ENCODE assay signal across 8 cellular contexts in genomic region chr20:45300961-45301360, GRCh38. TPM values are rescaled to one million over a fixed set of nuclear protein-coding genes. Genes with fewer than 3 reads are reported as not detected.
DNase-seq lines count a peak whose midpoint lies in the region; ATAC-seq and TF ChIP-seq lines count a peak whose summit lies in the region.
"Had no signal": no experiment of that assay in that cellular context is flagged by ENCODE, and none has a peak within 500 bp of the region (broad histone marks: within the 10 kb centered on the region; RNA-seq: fewer than 3 reads in every experiment).

No MANE protein-coding gene starts in this region.

- H3K4me3 ChIP-seq in GM06990 (replicated peaks; ENCODE audit: low read depth, low read length): no peak overlapping the region

- peaks cover 5% of the 10 kb centered on the region for H3K4me1 Mint-ChIP-seq in T-helper 17 cell

- peak; percentile 67 for ATAC-seq in HG02759 (IDR thresholded peaks at IDR 0.05; ENCODE audit: unreplicated experiment)
- ATAC-seq in T-helper 17 cell: peak; percentile 71
- no peak for ATAC-seq in HG03342 (IDR thresholded peaks at IDR 0.05; ENCODE audit: unreplicated experiment)

- no peak for DNase-seq in GM06990 (ENCODE audit: extremely low read depth, insufficient read length)
- DNase-seq in T-helper 17 cell: no peak
- DNase-seq in hepatic stellate cell (ENCODE audit: low spot score): peak; percentile 59
- no peak for DNase-seq in NOMO-1 (lab: John Stamatoyannopoulos, UW; ENCODE audit: unreplicated experiment in 2 of 2)
- DNase-seq in pons (ENCODE audit: low spot score): no peak

- H3K36me3 ChIP-seq in GM06990 (ENCODE audit: control insufficient read depth, insufficient read depth, low read length): no peaks in the 10 kb centered on the region

- H3K27me3 ChIP-seq in GM06990 (replicated peaks; ENCODE audit: control insufficient read depth, insufficient read depth, low read length): no peaks in the 10 kb centered on the region

- peaks cover 78% of the 10 kb centered on the region for H3K27me3 Mint-ChIP-seq in T-helper 17 cell

- no peak overlapping the region for H3K27ac Mint-ChIP-seq in T-helper 17 cell

- no peak overlapping the region for H3K4me3 Mint-ChIP-seq in T-helper 17 cell

- peaks cover 7% of the 10 kb centered on the region for H3K36me3 Mint-ChIP-seq in T-helper 17 cell (ENCODE audit: low read depth)

- TF ChIP-seq CTCF in GM06990 (IDR thresholded peaks at IDR 0.05; ENCODE audit: insufficient read depth, low read length, poor library complexity, severe bottlenecking): peak; percentile 79

- H3K9me3 ChIP-seq in T-helper 17 cell (ENCODE audit: control insufficient read depth, low read length, poor library complexity, severe bottlenecking): no peaks in the 10 kb centered on the region

RNA-seq across cellular contexts. Expression of gene RBPJL, which starts 5.7 kb away (rescaled TPM):
- total RNA-seq in T-helper 17 cell: not detected
- total RNA-seq: mononuclear cell had no signal

RNA-seq across cellular contexts. Expression of gene MATN4, which starts 7.1 kb away (rescaled TPM):
- not detected for total RNA-seq in T-helper 17 cell
- total RNA-seq: mononuclear cell had no signal

RNA-seq across cellular contexts. Expression of gene SLPI, which starts 46.6 kb away (rescaled TPM):
- total RNA-seq in T-helper 17 cell: not detected

RNA-seq across cellular contexts. Expression of gene SDC4, which starts 47.3 kb away (rescaled TPM):
- total RNA-seq in T-helper 17 cell: 1 to 10 TPM; 2.7 to 5.3 TPM
